Comparison of ENCODE assay signal across 8 cellular contexts in genomic region chr20:64256282-64256947, GRCh38. TPM values are rescaled to one million over a fixed set of nuclear protein-coding genes. Genes with fewer than 3 reads are reported as not detected.
A peak's percentile ranks its signal among the peaks of the same experiment; 100 is the strongest.
DNase-seq lines count a peak whose midpoint lies in the region; TF ChIP-seq lines count a peak whose summit lies in the region.

No MANE protein-coding gene starts in this region.

- peaks cover 16 to 54% of the 10 kb centered on the region in 2 donors for H3K4me1 ChIP-seq in adrenal gland (replicated peaks in 1 of 2)
- H3K4me1 ChIP-seq in suprapubic skin, result peaks cover 57% of the 10 kb centered on the region

- DNase-seq in activated CD4-positive, alpha-beta T cell treated with anti-CD3 and anti-CD28 coated beads, Interleukin-2, amount 10 ng/mL, durations not matched to agents 24 days and 14 days, result peak; percentile 68
- no peak for DNase-seq in activated CD4-positive, alpha-beta T cell treated with anti-CD3 and anti-CD28 coated beads, Interleukin-2, amount 50 U/mL, for 48 hours
- DNase-seq in adrenal gland, result peak in 1 of 7 donors; percentile 51
- DNase-seq in kidney tubule cell (ENCODE audit: low spot score), result peak; percentile 17
- DNase-seq in suprapubic skin (ENCODE audit: low spot score in 2 of 2), result no peak
- DNase-seq in AG20443 (ENCODE audit: low spot score), result no peak
- no peak for DNase-seq in effector CD8-positive, alpha-beta T cell (lab: John Stamatoyannopoulos, UW)
- DNase-seq in D341Med (ENCODE audit: low spot score), result no peak

- no peak for TF ChIP-seq EP300 in suprapubic skin (IDR thresholded peaks at IDR 0.05)

- peaks cover 18% of the 10 kb centered on the region for H3K36me3 Mint-ChIP-seq in activated CD4-positive, alpha-beta T cell treated with anti-CD3 and anti-CD28 coated beads, Interleukin-2, amount 10 ng/mL, durations not matched to agents 24 days and 14 days (ENCODE audit: low read depth)

- no peaks in the 10 kb centered on the region for H3K9me3 ChIP-seq in adrenal gland (replicated peaks in 1 of 3)
- no peaks in the 10 kb centered on the region for H3K9me3 ChIP-seq in suprapubic skin

- peak overlapping the region in 3 of 4 donors; percentile 53 to 99 (median 97) for H3K4me3 ChIP-seq in adrenal gland
- H3K4me3 ChIP-seq in suprapubic skin, result peak overlapping the region; percentile 62

- peak overlapping the region; percentile 79 for H3K4me3 Mint-ChIP-seq in activated CD4-positive, alpha-beta T cell treated with anti-CD3 and anti-CD28 coated beads, Interleukin-2, amount 10 ng/mL, durations not matched to agents 24 days and 14 days

- 30 to 35% (median 32%) methylated on average over 16 of the region's 16 CpGs for WGBS in adrenal gland, 4 donors
- 19% methylated on average over 16 of the region's 16 CpGs for WGBS in suprapubic skin

- H3K4me1 Mint-ChIP-seq in activated CD4-positive, alpha-beta T cell treated with anti-CD3 and anti-CD28 coated beads, Interleukin-2, amount 10 ng/mL, durations not matched to agents 24 days and 14 days, result peaks cover 52% of the 10 kb centered on the region

- intact Hi-C loops in activated CD4-positive, alpha-beta T cell treated with anti-CD3 and anti-CD28 coated beads, Interleukin-2, amount 10 ng/mL, durations not matched to agents 24 days and 14 days (cut with micrococcal nuclease), result no loop called here
- intact Hi-C loops in adrenal gland (cut with DNase I), result no loop called here

- no peaks in the 10 kb centered on the region for H3K9me3 Mint-ChIP-seq in activated CD4-positive, alpha-beta T cell treated with anti-CD3 and anti-CD28 coated beads, Interleukin-2, amount 10 ng/mL, durations not matched to agents 24 days and 14 days

- peaks cover 8% of the 10 kb centered on the region for H3K27me3 Mint-ChIP-seq in activated CD4-positive, alpha-beta T cell treated with anti-CD3 and anti-CD28 coated beads, Interleukin-2, amount 10 ng/mL, durations not matched to agents 24 days and 14 days

- no peak for TF ChIP-seq CTCF in adrenal gland (IDR thresholded peaks at IDR 0.05)
- no peak for TF ChIP-seq CTCF in suprapubic skin (IDR thresholded peaks at IDR 0.05)

- TF ChIP-seq POLR2A in adrenal gland (IDR thresholded peaks at IDR 0.05), result no peak
- no peak for TF ChIP-seq POLR2A in suprapubic skin (IDR thresholded peaks at IDR 0.05)

- H3K27ac ChIP-seq in adrenal gland (peak overlapping the region in 3 of 5 donors; percentile 71 to 86 (median 84)), suprapubic skin (peak overlapping the region; percentile 87)

- H3K36me3 ChIP-seq in adrenal gland (replicated peaks in 1 of 2), result peaks cover 0 to 3% of the 10 kb centered on the region in 2 donors
- H3K36me3 ChIP-seq in suprapubic skin, result no peaks in the 10 kb centered on the region

- H3K27ac Mint-ChIP-seq in activated CD4-positive, alpha-beta T cell treated with anti-CD3 and anti-CD28 coated beads, Interleukin-2, amount 10 ng/mL, durations not matched to agents 24 days and 14 days, result peak overlapping the region; percentile 86

- no peaks in the 10 kb centered on the region for H3K27me3 ChIP-seq in adrenal gland
- no peaks in the 10 kb centered on the region for H3K27me3 ChIP-seq in suprapubic skin

RNA-seq across cellular contexts. Expression of gene PCMTD2, which starts 0.9 kb away (rescaled TPM):
- total RNA-seq in activated CD4-positive, alpha-beta T cell treated with anti-CD3 and anti-CD28 coated beads, Interleukin-2, amount 10 ng/mL, durations not matched to agents 24 days and 14 days, result 34.6 TPM in 2 replicates
- 100 to 1,000 TPM in 3 of 8 donors, 10 to 100 TPM in 5; 47.9 to 120 (median 80.3) TPM for total RNA-seq in adrenal gland
- polyA plus RNA-seq in adrenal gland, result 10 to 100 TPM; 32.0 to 49.3 (median 39.1) TPM
- total RNA-seq in suprapubic skin, result 100 to 1,000 TPM; 102 to 245 (median 147) TPM

Comparison
In these comparisons a context has a peak if more than half of its experiments do, and no peak if none do; other contexts are left out.
1. DNase-seq: peak in activated CD4-positive, alpha-beta T cell treated with anti-CD3 and anti-CD28 coated beads, Interleukin-2, amount 10 ng/mL, durations not matched to agents 24 days and 14 days (single experiment) and kidney tubule cell (single experiment); none in activated CD4-positive, alpha-beta T cell treated with anti-CD3 and anti-CD28 coated beads, Interleukin-2, amount 50 U/mL, for 48 hours (0 of 2), suprapubic skin (0 of 2), AG20443 (single experiment), effector CD8-positive, alpha-beta T cell (single experiment) and D341Med (single experiment).